ENCODE assay signal across 1 cellular context in genomic region chr5:670396-671270, GRCh38.
TF ChIP-seq lines count a peak whose summit lies in the region.

No MANE protein-coding gene starts in this region.

TF ChIP-seq in HepG2, 621 proteins besides CTCF, POLR2A, EP300 and RAD21:
- TF ChIP-seq HINFP (CRISPR knock-in tag; IDR thresholded peaks at IDR 0.05; ENCODE audit: low read depth) (no peak), HOXD1 (CRISPR knock-in tag; IDR thresholded peaks at IDR 0.05) (no peak), ZNF749 (CRISPR knock-in tag; IDR thresholded peaks at IDR 0.05; ENCODE audit: borderline replicate concordance) (no peak), ZBTB49 (CRISPR knock-in tag; IDR thresholded peaks at IDR 0.05; ENCODE audit: borderline replicate concordance) (no peak), NR1H2 (CRISPR knock-in tag; IDR thresholded peaks at IDR 0.05; ENCODE audit: borderline replicate concordance, low read depth) (no peak), ZHX1 (CRISPR knock-in tag; IDR thresholded peaks at IDR 0.05; ENCODE audit: low read depth) (no peak), MED1 (CRISPR knock-in tag; IDR thresholded peaks at IDR 0.05) (no peak), SALL2 (CRISPR knock-in tag; IDR thresholded peaks at IDR 0.05) (no peak), IKZF4 (CRISPR knock-in tag; IDR thresholded peaks at IDR 0.05; ENCODE audit: borderline replicate concordance, low read depth, not compliant biosample characterization) (no peak), RBM22 (optimal IDR thresholded peaks at IDR 0.05; ENCODE audit: low read length) (peak; percentile 89), CAMTA2 (CRISPR knock-in tag; IDR thresholded peaks at IDR 0.05; ENCODE audit: borderline replicate concordance) (no peak), ZNF513 (CRISPR knock-in tag; conservative IDR thresholded peaks at IDR 0.05) (no peak), RBM39 (IDR thresholded peaks at IDR 0.05; ENCODE audit: low read depth, low read length, poor library complexity, severe bottlenecking) (peak; percentile 11), PTBP1 (IDR thresholded peaks at IDR 0.05; ENCODE audit: low read depth, low read length, poor library complexity, severe bottlenecking) (peak; percentile 11), ZFP1 (CRISPR knock-in tag; IDR thresholded peaks at IDR 0.05) (no peak), HMGXB3 (CRISPR knock-in tag; IDR thresholded peaks at IDR 0.05; ENCODE audit: borderline replicate concordance) (no peak), AGO2 (optimal IDR thresholded peaks at IDR 0.05; ENCODE audit: low read depth, low read length) (peak; percentile 36), CC2D1A (CRISPR knock-in tag; IDR thresholded peaks at IDR 0.05) (no peak), ZNF253 (CRISPR knock-in tag; IDR thresholded peaks at IDR 0.05; ENCODE audit: borderline replicate concordance) (no peak), U2AF2 (IDR thresholded peaks at IDR 0.05; ENCODE audit: low read depth, low read length) (no peak), YEATS2 (CRISPR knock-in tag; IDR thresholded peaks at IDR 0.05; ENCODE audit: borderline replicate concordance) (no peak), DNMT3B (CRISPR knock-in tag; conservative IDR thresholded peaks at IDR 0.05) (no peak), HNRNPH1 (optimal IDR thresholded peaks at IDR 0.05; ENCODE audit: low read depth, low read length) (no peak), KMT2A (CRISPR knock-in tag; IDR thresholded peaks at IDR 0.05) (0 out of 2 replicates have a peak, but pooled peaks have one; percentile 20), ARNT2 (CRISPR knock-in tag; IDR thresholded peaks at IDR 0.05; ENCODE audit: low read depth) (no peak), IKZF5 (CRISPR knock-in tag; IDR thresholded peaks at IDR 0.05) (no peak), ZNF709 (CRISPR knock-in tag; IDR thresholded peaks at IDR 0.05) (no peak), SNAI1 (CRISPR knock-in tag; IDR thresholded peaks at IDR 0.05; ENCODE audit: borderline replicate concordance) (0 out of 2 replicates have a peak, but pooled peaks have one; percentile 17), POLR2AphosphoS5 (IDR thresholded peaks at IDR 0.05; ENCODE audit: low read depth, low read length) (no peak), ZNF274 (CRISPR knock-in tag; IDR thresholded peaks at IDR 0.05) (no peak), U2AF1 (optimal IDR thresholded peaks at IDR 0.05; ENCODE audit: low read depth, low read length) (no peak), MAFK (conservative IDR thresholded peaks at IDR 0.05 in 1 of 2, IDR thresholded peaks at IDR 0.05 in 1 of 2; ENCODE audit: low read length in 2 of 2) (no peak), ZNF318 (CRISPR knock-in tag; IDR thresholded peaks at IDR 0.05) (no peak), SMARCE1 (IDR thresholded peaks at IDR 0.05; ENCODE audit: borderline replicate concordance) (no peak)
